Comparison of ENCODE assay signal across 10 cellular contexts in genomic region chr6:42963855-42964605, GRCh38. TPM values are rescaled to one million over a fixed set of nuclear protein-coding genes. Genes with fewer than 3 reads are reported as not detected.
DNase-seq lines count a peak whose midpoint lies in the region; ATAC-seq, FAIRE-seq and TF ChIP-seq lines count a peak whose summit lies in the region.
"Had no signal": no experiment of that assay in that cellular context is flagged by ENCODE, and none has a peak within 500 bp of the region (broad histone marks: within the 10 kb centered on the region; RNA-seq: fewer than 3 reads in every experiment).

No MANE protein-coding gene starts in this region.

- H3K4me3 ChIP-seq in Loucy (ENCODE audit: low read length, poor library complexity, severe bottlenecking) (no peak overlapping the region), keratinocyte (ENCODE audit: control insufficient read depth in 2 of 3, extremely low read depth in 1 of 3, insufficient read depth in 2 of 3, low read depth in 1 of 3, low read length in 3 of 3) (no peak overlapping the region), prostate gland (no peak overlapping the region)

- no peaks in the 10 kb centered on the region for H3K27me3 ChIP-seq in Loucy (ENCODE audit: insufficient read depth, low read length, poor library complexity, severe bottlenecking)
- no peaks in the 10 kb centered on the region for H3K27me3 ChIP-seq in keratinocyte (ENCODE audit: control insufficient read depth, extremely low read depth, insufficient read depth, low read length)
- H3K27me3 ChIP-seq in prostate gland (replicated peaks; ENCODE audit: insufficient read depth): no peaks in the 10 kb centered on the region

- no peak overlapping the region for H3K4me2 ChIP-seq in Loucy (ENCODE audit: low read depth, low read length, poor library complexity, severe bottlenecking)
- H3K4me2 ChIP-seq in keratinocyte (ENCODE audit: control insufficient read depth, extremely low read depth, insufficient read depth, low read depth, low read length): no peak overlapping the region

- H3K9me3 ChIP-seq in Loucy (ENCODE audit: insufficient read depth, low read depth, low read length) (no peaks in the 10 kb centered on the region), keratinocyte (ENCODE audit: control insufficient read depth, low read depth, low read length) (no peaks in the 10 kb centered on the region), prostate gland (no peaks in the 10 kb centered on the region)
- H3K9me3 ChIP-seq: neutrophil had no signal

- H3K4me1 ChIP-seq in Loucy (ENCODE audit: insufficient read depth, low read length, poor library complexity, severe bottlenecking): no peaks in the 10 kb centered on the region
- peaks cover 9% of the 10 kb centered on the region for H3K4me1 ChIP-seq in keratinocyte (ENCODE audit: control insufficient read depth, extremely low read depth, insufficient read depth, low read length)
- no peaks in the 10 kb centered on the region for H3K4me1 ChIP-seq in prostate gland (replicated peaks)

- H4K20me1 ChIP-seq in Loucy (ENCODE audit: insufficient read depth, low read length, poor library complexity, severe bottlenecking) (no peaks in the 10 kb centered on the region), keratinocyte (ENCODE audit: control insufficient read depth, extremely low read depth, insufficient read depth, low read length) (no peaks in the 10 kb centered on the region)

- DNase-seq in NCI-H510A treated with DMSO at 0.1 percent for 48 hours (lab: John Stamatoyannopoulos, UW) (peak; percentile 20), NCI-H510A (lab: John Stamatoyannopoulos, UW) (no peak), keratinocyte (ENCODE audit: low read depth, low spot score) (no peak), prostate gland (ENCODE audit: low spot score) (no peak), NCI-H2029 (lab: John Stamatoyannopoulos, UW) (no peak)
- peak; percentile 63 for DNase-seq in activated CD4-positive, alpha-beta memory T cell treated with anti-CD3 and anti-CD28 coated beads for 36 hours

- intact Hi-C loops in activated CD4-positive, alpha-beta memory T cell treated with anti-CD3 and anti-CD28 coated beads for 36 hours (cut with micrococcal nuclease): loop anchor here (5.0 kb wide), 1 partner anchor 62 kb away; no protein-coding TSS in a partner anchor
- intact Hi-C loops in prostate gland (cut with DNase I): no loop called here

- H2AFZ ChIP-seq in Loucy (ENCODE audit: low read length) (no peak overlapping the region), keratinocyte (ENCODE audit: control insufficient read depth, low read length) (no peak overlapping the region)

- TF ChIP-seq CTCF in Loucy (conservative IDR thresholded peaks at IDR 0.05; ENCODE audit: low read length) (peak; percentile 54), keratinocyte (optimal IDR thresholded peaks at IDR 0.05 in 1 of 3, IDR thresholded peaks at IDR 0.05 in 1 of 3, conservative IDR thresholded peaks at IDR 0.05 in 1 of 3; ENCODE audit: extremely low read depth in 1 of 3, insufficient read depth in 2 of 3, low read length in 3 of 3) (peak; percentile 39 to 65 (median 46)), prostate gland (IDR thresholded peaks at IDR 0.05) (no peak)

- TF ChIP-seq POLR2A in prostate gland (IDR thresholded peaks at IDR 0.05): no peak

- no peaks in the 10 kb centered on the region for H3K36me3 ChIP-seq in Loucy (ENCODE audit: insufficient read depth, low read length)
- peaks cover 11 to 24% of the 10 kb centered on the region in 2 experiments for H3K36me3 ChIP-seq in keratinocyte (ENCODE audit: control insufficient read depth in 2 of 2, extremely low read depth in 1 of 2, insufficient read depth in 2 of 2, low read length in 2 of 2)
- H3K36me3 ChIP-seq in prostate gland: peaks cover 5 to 9% of the 10 kb centered on the region in 2 donors

- H3K4me3 Mint-ChIP-seq in activated CD4-positive, alpha-beta memory T cell treated with anti-CD3 and anti-CD28 coated beads for 36 hours: no peak overlapping the region
- H3K4me3 Mint-ChIP-seq: CD4-positive, alpha-beta T cell had no signal

- H3K36me3 Mint-ChIP-seq in activated CD4-positive, alpha-beta memory T cell treated with anti-CD3 and anti-CD28 coated beads for 36 hours: peaks cover 21% of the 10 kb centered on the region

- H3K27ac ChIP-seq in keratinocyte (ENCODE audit: control insufficient read depth, insufficient read depth, low read length) (no peak overlapping the region), prostate gland (no peak overlapping the region)
- H3K27ac ChIP-seq: neutrophil had no signal

- H3K79me2 ChIP-seq in Loucy (ENCODE audit: insufficient read depth, low read length) (no peaks in the 10 kb centered on the region), keratinocyte (ENCODE audit: control insufficient read depth, insufficient read depth, low read length) (no peaks in the 10 kb centered on the region)

- peaks cover 13% of the 10 kb centered on the region for H3K4me1 Mint-ChIP-seq in activated CD4-positive, alpha-beta memory T cell treated with anti-CD3 and anti-CD28 coated beads for 36 hours (ENCODE audit: low read depth)

- no peaks in the 10 kb centered on the region for H3F3A ChIP-seq in Loucy (ENCODE audit: low read depth)

- H3K9me2 ChIP-seq in Loucy (replicated peaks; ENCODE audit: low read depth, low read length): no peaks in the 10 kb centered on the region

- no peak overlapping the region for H3K9ac ChIP-seq in Loucy (ENCODE audit: low read depth, low read length, poor library complexity, severe bottlenecking)
- H3K9ac ChIP-seq in keratinocyte (ENCODE audit: control insufficient read depth, extremely low read depth, insufficient read depth, low read length): no peak overlapping the region

- FAIRE-seq in keratinocyte (lab: Jason Lieb, UNC): no peak

- POLR2A ChIA-PET in activated CD4-positive, alpha-beta memory T cell treated with anti-CD3 and anti-CD28 coated beads for 36 hours (lab: Charles Lee): no interaction called here

- CTCF ChIA-PET in activated CD4-positive, alpha-beta memory T cell treated with anti-CD3 and anti-CD28 coated beads for 36 hours (lab: Charles Lee): interaction anchor here (0.6 to 1.8 kb wide), 4 partner anchors 11 to 179 kb away, joined by 3 to 15 read pairs (median 4); partner anchors contain the start of gene RRP36

- H3K9me3 Mint-ChIP-seq in activated CD4-positive, alpha-beta memory T cell treated with anti-CD3 and anti-CD28 coated beads for 36 hours: no peaks in the 10 kb centered on the region
- H3K9me3 Mint-ChIP-seq: CD4-positive, alpha-beta T cell had no signal

- ATAC-seq in HG02623 (IDR thresholded peaks at IDR 0.05; ENCODE audit: unreplicated experiment): no peak

- 69% methylated on average over 3 of the region's 9 CpGs for WGBS in prostate gland

- H3K27me3 Mint-ChIP-seq in activated CD4-positive, alpha-beta memory T cell treated with anti-CD3 and anti-CD28 coated beads for 36 hours: no peaks in the 10 kb centered on the region
- H3K27me3 Mint-ChIP-seq: CD4-positive, alpha-beta T cell had no signal

- H3K9me1 ChIP-seq in keratinocyte (ENCODE audit: control insufficient read depth, extremely low read depth, insufficient read depth, low read length): no peaks in the 10 kb centered on the region

- dilution Hi-C loops in keratinocyte (cut with MboI; ENCODE audit: extremely low pct_ligation_motif_present, low sequenced_read_pairs): no loop called here

- H3K27ac Mint-ChIP-seq in activated CD4-positive, alpha-beta memory T cell treated with anti-CD3 and anti-CD28 coated beads for 36 hours: no peak overlapping the region
- H3K27ac Mint-ChIP-seq: CD4-positive, alpha-beta T cell had no signal

RNA-seq across cellular contexts. Expression of gene GNMT, which starts 3.5 kb away (rescaled TPM):
- not detected for total RNA-seq in activated CD4-positive, alpha-beta memory T cell treated with anti-CD3 and anti-CD28 coated beads for 36 hours
- 0.08 to 0.10 TPM in 2 of 3 replicates, not detected in the other for polyA plus RNA-seq in keratinocyte
- polyA plus RNA-seq in keratinocyte (2011; ENCODE audit: low read depth): not detected
- polyA plus RNA-seq in keratinocyte (2011; cell fraction: cytosol; rRNA removed): not detected in 2 replicates
- 0.22 and 0.23 TPM in 2 replicates for polyA plus RNA-seq in keratinocyte (2011; cell fraction: nucleus; rRNA removed)
- not detected in 2 replicates for polyA plus RNA-seq in keratinocyte (2012; ENCODE audit: low replicate concordance)
- polyA minus RNA-seq in keratinocyte: 0.92 TPM in 1 of 3 replicates, not detected in the others
- polyA minus RNA-seq in keratinocyte (2011; cell fraction: cytosol; rRNA and poly(A)+ RNA removed): not detected
- polyA minus RNA-seq in keratinocyte (2011; cell fraction: nucleus; rRNA and poly(A)+ RNA removed): not detected in 2 replicates
- total RNA-seq in prostate gland: 10 to 100 TPM; 14.7 to 85.9 TPM

RNA-seq across cellular contexts. Expression of gene PEX6, which starts 15.0 kb away (rescaled TPM):
- 10 to 100 TPM; 25.6 to 26.4 TPM for total RNA-seq in activated CD4-positive, alpha-beta memory T cell treated with anti-CD3 and anti-CD28 coated beads for 36 hours
- polyA plus RNA-seq in keratinocyte: 5.6 to 8.7 TPM (median 7.5 TPM) in 3 replicates
- polyA plus RNA-seq in keratinocyte (2011; ENCODE audit: low read depth): 3.3 TPM
- polyA plus RNA-seq in keratinocyte (2011; cell fraction: cytosol; rRNA removed): 4.6 and 7.6 TPM in 2 replicates
- 15.7 and 18.5 TPM in 2 replicates for polyA plus RNA-seq in keratinocyte (2011; cell fraction: nucleus; rRNA removed)
- 11.8 and 14.5 TPM in 2 replicates for polyA plus RNA-seq in keratinocyte (2012; ENCODE audit: low replicate concordance)
- 10.1 to 16.9 TPM (median 14.6 TPM) in 3 replicates for polyA minus RNA-seq in keratinocyte
- 17.5 TPM for polyA minus RNA-seq in keratinocyte (2011; cell fraction: cytosol; rRNA and poly(A)+ RNA removed)
- 12.4 and 14.8 TPM in 2 replicates for polyA minus RNA-seq in keratinocyte (2011; cell fraction: nucleus; rRNA and poly(A)+ RNA removed)
- 10 to 100 TPM; 23.9 to 57.9 TPM for total RNA-seq in prostate gland

RNA-seq across cellular contexts. Expression of gene PPP2R5D, which starts 20.3 kb away (rescaled TPM):
- total RNA-seq in activated CD4-positive, alpha-beta memory T cell treated with anti-CD3 and anti-CD28 coated beads for 36 hours: 10 to 100 TPM; 59.1 to 60.2 TPM
- polyA plus RNA-seq in keratinocyte: 44.4 to 59.9 TPM (median 49.6 TPM) in 3 replicates
- 25.3 TPM for polyA plus RNA-seq in keratinocyte (2011; ENCODE audit: low read depth)
- polyA plus RNA-seq in keratinocyte (2011; cell fraction: cytosol; rRNA removed): 67.1 and 68.5 TPM in 2 replicates
- 70.1 and 74.5 TPM in 2 replicates for polyA plus RNA-seq in keratinocyte (2011; cell fraction: nucleus; rRNA removed)
- 23.0 and 42.6 TPM in 2 replicates for polyA plus RNA-seq in keratinocyte (2012; ENCODE audit: low replicate concordance)
- 74.9 to 108 TPM (median 82.2 TPM) in 3 replicates for polyA minus RNA-seq in keratinocyte
- 38.6 TPM for polyA minus RNA-seq in keratinocyte (2011; cell fraction: cytosol; rRNA and poly(A)+ RNA removed)
- polyA minus RNA-seq in keratinocyte (2011; cell fraction: nucleus; rRNA and poly(A)+ RNA removed): 19.1 and 36.2 TPM in 2 replicates
- total RNA-seq in prostate gland: 10 to 100 TPM; 55.1 to 95.9 TPM

RNA-seq across cellular contexts. Expression of gene CNPY3, which starts 34.8 kb away (rescaled TPM):
- 10 to 100 TPM; 32.2 to 37.6 TPM for total RNA-seq in activated CD4-positive, alpha-beta memory T cell treated with anti-CD3 and anti-CD28 coated beads for 36 hours
- 15.8 to 30.9 TPM (median 19.7 TPM) in 3 replicates for polyA plus RNA-seq in keratinocyte
- 17.5 TPM for polyA plus RNA-seq in keratinocyte (2011; ENCODE audit: low read depth)
- polyA plus RNA-seq in keratinocyte (2011; cell fraction: cytosol; rRNA removed): 13.6 and 22.5 TPM in 2 replicates
- polyA plus RNA-seq in keratinocyte (2011; cell fraction: nucleus; rRNA removed): 21.3 and 22.4 TPM in 2 replicates
- polyA plus RNA-seq in keratinocyte (2012; ENCODE audit: low replicate concordance): 15.1 and 28.1 TPM in 2 replicates
- 15.5 to 22.5 TPM (median 17.9 TPM) in 3 replicates for polyA minus RNA-seq in keratinocyte
- 19.0 TPM for polyA minus RNA-seq in keratinocyte (2011; cell fraction: cytosol; rRNA and poly(A)+ RNA removed)
- 10.4 and 12.6 TPM in 2 replicates for polyA minus RNA-seq in keratinocyte (2011; cell fraction: nucleus; rRNA and poly(A)+ RNA removed)
- 10 to 100 TPM; 52.3 to 68.5 TPM for total RNA-seq in prostate gland

RNA-seq across cellular contexts. Expression of gene PTCRA, which starts 48.2 kb away (rescaled TPM):
- not detected for total RNA-seq in activated CD4-positive, alpha-beta memory T cell treated with anti-CD3 and anti-CD28 coated beads for 36 hours
- not detected in 3 replicates for polyA plus RNA-seq in keratinocyte
- not detected for polyA plus RNA-seq in keratinocyte (2011; ENCODE audit: low read depth)
- not detected in 2 replicates for polyA plus RNA-seq in keratinocyte (2011; cell fraction: cytosol; rRNA removed)
- polyA plus RNA-seq in keratinocyte (2011; cell fraction: nucleus; rRNA removed): not detected in 2 replicates
- not detected in 2 replicates for polyA plus RNA-seq in keratinocyte (2012; ENCODE audit: low replicate concordance)
- not detected in 3 replicates for polyA minus RNA-seq in keratinocyte
- not detected for polyA minus RNA-seq in keratinocyte (2011; cell fraction: cytosol; rRNA and poly(A)+ RNA removed)
- polyA minus RNA-seq in keratinocyte (2011; cell fraction: nucleus; rRNA and poly(A)+ RNA removed): not detected in 2 replicates
- not detected for total RNA-seq in prostate gland
- total RNA-seq: CD4-positive, alpha-beta T cell had no signal

Comparison
In these comparisons a context has a peak if more than half of its experiments do, and no peak if none do; other contexts are left out.
1. DNase-seq: peak in NCI-H510A treated with DMSO at 0.1 percent for 48 hours (single experiment) and activated CD4-positive, alpha-beta memory T cell treated with anti-CD3 and anti-CD28 coated beads for 36 hours (single experiment); none in NCI-H510A (single experiment), keratinocyte (single experiment), prostate gland (single experiment) and NCI-H2029 (single experiment).
2. CTCF ChIP-seq: peak in Loucy (single experiment) and keratinocyte (3 of 3); none in prostate gland (0 of 4).
3. RNA of gene GNMT, which starts 3.5 kb away (total RNA-seq): 14.7 to 85.9 TPM in prostate gland; not detected in activated CD4-positive, alpha-beta memory T cell treated with anti-CD3 and anti-CD28 coated beads for 36 hours; every median in the first group is over 10 times any median in the second.